9 cellular contexts compared by ENCODE assay signal in genomic region chr19:21586341-21587116, GRCh38.
DNase-seq lines count a peak whose midpoint lies in the region; ATAC-seq and TF ChIP-seq lines count a peak whose summit lies in the region.
"Had no signal": no experiment of that assay in that cellular context is flagged by ENCODE, and none has a peak within 500 bp of the region (broad histone marks: within the 10 kb centered on the region; RNA-seq: fewer than 3 reads in every experiment).

No MANE protein-coding gene starts in this region.

- H3K9me3 ChIP-seq in thoracic aorta, result no peaks in the 10 kb centered on the region

- H3K27ac ChIP-seq in thoracic aorta, result no peak overlapping the region
- H3K27ac ChIP-seq: BLaER1 treated with 17β-estradiol and CSF1 and Interleukin-3, amounts not matched to agents 10 nM and 100 nM had no signal

- H3K36me3 Mint-ChIP-seq in activated CD4-positive, alpha-beta T cell treated with anti-CD3 and anti-CD28 coated beads for 36 hours (ENCODE audit: low read depth), result no peaks in the 10 kb centered on the region
- H3K36me3 Mint-ChIP-seq in memory B cell, result peaks cover 4% of the 10 kb centered on the region

- CTCF ChIA-PET in activated CD4-positive, alpha-beta T cell treated with anti-CD3 and anti-CD28 coated beads for 36 hours (lab: Charles Lee), result no interaction called here

- peaks cover 17% of the 10 kb centered on the region for H3K4me1 Mint-ChIP-seq in activated CD4-positive, alpha-beta T cell treated with anti-CD3 and anti-CD28 coated beads for 36 hours
- H3K4me1 Mint-ChIP-seq in memory B cell, result peaks cover 2% of the 10 kb centered on the region

- intact Hi-C loops in activated CD4-positive, alpha-beta T cell treated with anti-CD3 and anti-CD28 coated beads for 36 hours (cut with DNase I, micrococcal nuclease), result no loop called here

- no peaks in the 10 kb centered on the region for H3K27me3 Mint-ChIP-seq in activated CD4-positive, alpha-beta T cell treated with anti-CD3 and anti-CD28 coated beads for 36 hours
- peaks cover 8% of the 10 kb centered on the region for H3K27me3 Mint-ChIP-seq in memory B cell

- peak overlapping the region; percentile 84 for H3K4me3 ChIP-seq in thoracic aorta
- H3K4me3 ChIP-seq: BLaER1 treated with 17β-estradiol and CSF1 and Interleukin-3, amounts not matched to agents 10 nM and 100 nM had no signal

- POLR2A ChIA-PET in activated CD4-positive, alpha-beta T cell treated with anti-CD3 and anti-CD28 coated beads for 36 hours (lab: Charles Lee), result interaction anchor here (1.0 kb wide), 1 partner anchor 17 kb away, joined by 6 read pairs; no protein-coding TSS in a partner anchor

- peak; percentile 70 for ATAC-seq in activated CD4-positive, alpha-beta T cell treated with anti-CD3 and anti-CD28 coated beads for 36 hours
- no peak for ATAC-seq in memory B cell (ENCODE audit: low read depth)
- no peak for ATAC-seq in thoracic aorta (ENCODE audit: insufficient number of reproducible peaks, low FRiP score, low read depth)
- ATAC-seq in HG02610 (IDR thresholded peaks at IDR 0.05; ENCODE audit: unreplicated experiment), result no peak

- H3K9me3 Mint-ChIP-seq in activated CD4-positive, alpha-beta T cell treated with anti-CD3 and anti-CD28 coated beads for 36 hours (ENCODE audit: low read depth), result peaks cover 5% of the 10 kb centered on the region
- peaks cover 11% of the 10 kb centered on the region for H3K9me3 Mint-ChIP-seq in memory B cell

- peak; percentile 46 for DNase-seq in activated CD4-positive, alpha-beta T cell treated with anti-CD3 and anti-CD28 coated beads for 36 hours
- no peak for DNase-seq in activated CD4-positive, alpha-beta T cell treated with anti-CD3 and anti-CD28 coated beads for 1 hour
- DNase-seq in cerebellar cortex (ENCODE audit: low spot score) (peak; percentile 21), memory B cell (ENCODE audit: low spot score in 2 of 2) (no peak), thoracic aorta (ENCODE audit: low spot score) (no peak), DMS114 treated with DMSO at 0.1 percent for 48 hours (lab: John Stamatoyannopoulos, UW; ENCODE audit: unreplicated experiment) (no peak), HK-2 (ENCODE audit: unreplicated experiment) (no peak)

- H3K36me3 ChIP-seq in thoracic aorta, result no peaks in the 10 kb centered on the region
- H3K36me3 ChIP-seq: BLaER1 treated with 17β-estradiol and CSF1 and Interleukin-3, amounts not matched to agents 10 nM and 100 nM had no signal

- peaks cover 0 to 4% of the 10 kb centered on the region in 2 donors for H3K4me1 ChIP-seq in thoracic aorta (ENCODE audit: control insufficient read depth in 1 of 2, low read depth in 2 of 2)
- H3K4me1 ChIP-seq: BLaER1 treated with 17β-estradiol and CSF1 and Interleukin-3, amounts not matched to agents 10 nM and 100 nM had no signal

- H3K27ac Mint-ChIP-seq in activated CD4-positive, alpha-beta T cell treated with anti-CD3 and anti-CD28 coated beads for 36 hours, result no peak overlapping the region
- H3K27ac Mint-ChIP-seq in memory B cell, result no peak overlapping the region

- TF ChIP-seq CTCF in thoracic aorta (IDR thresholded peaks at IDR 0.05), result no peak

- H3K4me3 Mint-ChIP-seq in activated CD4-positive, alpha-beta T cell treated with anti-CD3 and anti-CD28 coated beads for 36 hours, result peak overlapping the region; percentile 67
- H3K4me3 Mint-ChIP-seq in memory B cell, result peak overlapping the region; percentile 51

- H3K27me3 ChIP-seq in thoracic aorta (replicated peaks; ENCODE audit: insufficient read depth), result no peaks in the 10 kb centered on the region
- H3K27me3 ChIP-seq: BLaER1 treated with 17β-estradiol and CSF1 and Interleukin-3, amounts not matched to agents 10 nM and 100 nM had no signal

Comparison
In these comparisons a context has a peak if more than half of its experiments do, and no peak if none do; other contexts are left out.
1. DNase-seq: peak in activated CD4-positive, alpha-beta T cell treated with anti-CD3 and anti-CD28 coated beads for 36 hours (single experiment) and cerebellar cortex (single experiment); none in activated CD4-positive, alpha-beta T cell treated with anti-CD3 and anti-CD28 coated beads for 1 hour (single experiment), memory B cell (0 of 2), thoracic aorta (single experiment), DMS114 treated with DMSO at 0.1 percent for 48 hours (single experiment) and HK-2 (single experiment).